In the genomic region with DNA sequence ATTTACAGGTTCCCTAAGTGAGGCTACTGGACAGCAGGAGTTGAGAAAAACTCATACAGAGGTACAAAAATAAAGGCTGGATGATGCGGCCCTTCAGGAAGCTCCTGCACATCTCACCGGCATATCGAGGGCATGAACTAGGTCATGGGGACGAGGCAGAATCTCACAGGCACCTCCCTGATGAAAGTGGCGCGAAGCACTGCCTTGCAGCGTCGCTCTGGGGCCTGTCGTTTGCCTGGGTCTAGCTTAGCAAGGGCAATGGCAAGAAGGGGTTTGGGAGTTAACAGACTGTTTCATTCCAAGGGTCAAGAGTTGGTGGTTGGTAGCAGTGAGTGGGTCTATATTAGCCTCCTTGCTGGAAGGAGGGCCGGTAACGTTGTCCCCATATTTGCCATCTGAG, we compare ENCODE assay signal across 1 cellular context.
TF ChIP-seq lines count a peak whose summit lies in the region.

No MANE protein-coding gene starts in this region.

TF ChIP-seq in HepG2, 621 proteins besides CTCF, POLR2A, EP300 and RAD21 (continued from another document):
- TF ChIP-seq, protein P1, sequence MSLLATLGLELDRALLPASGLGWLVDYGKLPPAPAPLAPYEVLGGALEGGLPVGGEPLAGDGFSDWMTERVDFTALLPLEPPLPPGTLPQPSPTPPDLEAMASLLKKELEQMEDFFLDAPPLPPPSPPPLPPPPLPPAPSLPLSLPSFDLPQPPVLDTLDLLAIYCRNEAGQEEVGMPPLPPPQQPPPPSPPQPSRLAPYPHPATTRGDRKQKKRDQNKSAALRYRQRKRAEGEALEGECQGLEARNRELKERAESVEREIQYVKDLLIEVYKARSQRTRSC (CRISPR knock-in tag; IDR thresholded peaks at IDR 0.05; ENCODE audit: low read depth): no peak
- peak; percentile 13; the same call in 1 of the 2 replicates for TF ChIP-seq POLR2G (IDR thresholded peaks at IDR 0.05; ENCODE audit: low read depth, low read length)
- TF ChIP-seq, protein P2, sequence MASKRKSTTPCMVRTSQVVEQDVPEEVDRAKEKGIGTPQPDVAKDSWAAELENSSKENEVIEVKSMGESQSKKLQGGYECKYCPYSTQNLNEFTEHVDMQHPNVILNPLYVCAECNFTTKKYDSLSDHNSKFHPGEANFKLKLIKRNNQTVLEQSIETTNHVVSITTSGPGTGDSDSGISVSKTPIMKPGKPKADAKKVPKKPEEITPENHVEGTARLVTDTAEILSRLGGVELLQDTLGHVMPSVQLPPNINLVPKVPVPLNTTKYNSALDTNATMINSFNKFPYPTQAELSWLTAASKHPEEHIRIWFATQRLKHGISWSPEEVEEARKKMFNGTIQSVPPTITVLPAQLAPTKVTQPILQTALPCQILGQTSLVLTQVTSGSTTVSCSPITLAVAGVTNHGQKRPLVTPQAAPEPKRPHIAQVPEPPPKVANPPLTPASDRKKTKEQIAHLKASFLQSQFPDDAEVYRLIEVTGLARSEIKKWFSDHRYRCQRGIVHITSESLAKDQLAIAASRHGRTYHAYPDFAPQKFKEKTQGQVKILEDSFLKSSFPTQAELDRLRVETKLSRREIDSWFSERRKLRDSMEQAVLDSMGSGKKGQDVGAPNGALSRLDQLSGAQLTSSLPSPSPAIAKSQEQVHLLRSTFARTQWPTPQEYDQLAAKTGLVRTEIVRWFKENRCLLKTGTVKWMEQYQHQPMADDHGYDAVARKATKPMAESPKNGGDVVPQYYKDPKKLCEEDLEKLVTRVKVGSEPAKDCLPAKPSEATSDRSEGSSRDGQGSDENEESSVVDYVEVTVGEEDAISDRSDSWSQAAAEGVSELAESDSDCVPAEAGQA (IDR thresholded peaks at IDR 0.05; ENCODE audit: low read depth): no peak
- TF ChIP-seq, protein P2 (CRISPR knock-in tag; IDR thresholded peaks at IDR 0.05; ENCODE audit: borderline replicate concordance): no peak
